ENCODE assay signal across 20 cellular contexts in the genomic region with DNA sequence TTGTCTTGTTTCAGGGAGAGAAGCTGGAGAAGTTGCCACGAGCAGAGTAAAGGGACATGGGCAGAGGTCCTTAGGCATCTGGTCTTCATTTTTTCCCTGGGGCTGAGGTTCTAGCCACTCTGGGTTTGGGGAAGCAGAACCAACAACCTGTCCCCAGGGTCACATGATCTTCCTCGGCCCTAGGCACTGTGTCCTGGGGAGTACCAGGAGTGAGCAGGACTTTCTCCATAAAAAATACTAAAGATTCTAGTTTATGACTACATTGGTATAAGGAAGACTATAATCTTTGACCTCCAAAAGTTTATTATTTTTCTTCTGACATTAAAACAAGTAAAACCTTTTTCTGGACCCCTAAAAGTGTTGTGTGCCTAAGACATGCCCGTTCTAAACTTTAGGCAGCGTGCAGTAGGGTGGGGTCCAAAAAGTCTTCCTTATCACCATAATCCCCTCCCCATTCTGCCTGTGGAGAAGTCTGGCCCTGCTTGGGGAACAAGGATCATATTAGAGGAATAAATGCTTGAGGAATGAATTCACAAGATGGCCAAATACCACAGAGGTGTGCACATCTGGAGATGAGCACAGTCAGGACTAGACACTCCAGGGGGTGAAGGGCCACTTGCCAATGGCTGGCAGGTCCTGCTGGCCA. TPM values are rescaled to one million over a fixed set of nuclear protein-coding genes. Genes with fewer than 3 reads are reported as not detected.
A peak's percentile ranks its signal among the peaks of the same experiment; 100 is the strongest.
DNase-seq lines count a peak whose midpoint lies in the region; ATAC-seq and TF ChIP-seq lines count a peak whose summit lies in the region.
"Had no signal": no experiment of that assay in that cellular context is flagged by ENCODE, and none has a peak within 500 bp of the region (broad histone marks: within the 10 kb centered on the region; RNA-seq: fewer than 3 reads in every experiment).

No MANE protein-coding gene starts in this region.

- H3K27ac ChIP-seq in DOHH2 (ENCODE audit: low read depth, low read length) (peak overlapping the region; percentile 80), PC-3 (ENCODE audit: low read length) (no peak overlapping the region), mammary epithelial cell (ENCODE audit: insufficient read depth, low read depth, low read length) (no peak overlapping the region), mesenchymal stem cell (ENCODE audit: low read length, poor library complexity, severe bottlenecking) (peak overlapping the region; percentile 69)
- H3K27ac ChIP-seq: adrenal gland, left lung, tibial nerve had no signal

- H2BK12ac ChIP-seq in mesenchymal stem cell (ENCODE audit: low read length in 2 of 2): no peak overlapping the region

- intact Hi-C loops in PC-3 (cut with micrococcal nuclease): no loop called here
- intact Hi-C loops in mammary epithelial cell (cut with micrococcal nuclease): no loop called here

- H4K91ac ChIP-seq in mesenchymal stem cell (ENCODE audit: low read length): no peak overlapping the region

- ATAC-seq in PC-3: no peak; the same call in 1 of the 2 replicates
- ATAC-seq in GM21723 (IDR thresholded peaks at IDR 0.05; ENCODE audit: unreplicated experiment): no peak
- ATAC-seq: activated CD8-positive, alpha-beta T cell treated with anti-CD3 and anti-CD28 coated beads for 36 hours; CD8-positive, alpha-beta T cell; left lung had no signal

- H2AFZ ChIP-seq in PC-3 (ENCODE audit: low read length) (no peak overlapping the region), mammary epithelial cell (ENCODE audit: low read depth, low read length) (peak overlapping the region; percentile 84), mesenchymal stem cell (ENCODE audit: low read depth, low read length) (no peak overlapping the region)

- TF ChIP-seq CTCF in DOHH2 (IDR thresholded peaks at IDR 0.05; ENCODE audit: low read depth, low read length, poor library complexity, severe bottlenecking) (no peak), PC-3 (conservative IDR thresholded peaks at IDR 0.05; ENCODE audit: low read depth, low read length) (no peak), mammary epithelial cell (conservative IDR thresholded peaks at IDR 0.05 in 1 of 2, IDR thresholded peaks at IDR 0.05 in 1 of 2; ENCODE audit: extremely low read depth in 1 of 2, insufficient read depth in 1 of 2, low read depth in 1 of 2, low read length in 2 of 2) (no peak)

- no peak overlapping the region for H2BK15ac ChIP-seq in mesenchymal stem cell (ENCODE audit: low read depth, poor library complexity, severe bottlenecking)

- H3K79me2 ChIP-seq in DOHH2 (ENCODE audit: control insufficient read depth, low read length) (no peaks in the 10 kb centered on the region), PC-3 (ENCODE audit: low read length) (no peaks in the 10 kb centered on the region), mammary epithelial cell (ENCODE audit: insufficient read depth, low read length) (no peaks in the 10 kb centered on the region)

- POLR2A ChIA-PET in PC-3 (lab: Charles Lee; ENCODE audit: unreplicated experiment): no interaction called here

- peaks cover 45% of the 10 kb centered on the region for H3K4me1 ChIP-seq in DOHH2 (ENCODE audit: control insufficient read depth, low read length)
- H3K4me1 ChIP-seq in PC-3 (ENCODE audit: insufficient read depth, low read length): peaks cover 6% of the 10 kb centered on the region; the same call in 1 of the 2 replicates
- peaks cover 15% of the 10 kb centered on the region for H3K4me1 ChIP-seq in mammary epithelial cell (ENCODE audit: insufficient read depth, low read length)
- peaks cover 7% of the 10 kb centered on the region for H3K4me1 ChIP-seq in mesenchymal stem cell (ENCODE audit: control insufficient read depth, insufficient read depth, low read depth, low read length)
- H3K4me1 ChIP-seq: adrenal gland, HAP-1, left lung had no signal

- H2AK5ac ChIP-seq in mesenchymal stem cell (ENCODE audit: low read length, severe bottlenecking): peak overlapping the region; percentile 40

- H4K8ac ChIP-seq in mesenchymal stem cell (ENCODE audit: low read length): no peak overlapping the region

- H3K9me3 ChIP-seq in DOHH2 (ENCODE audit: control insufficient read depth, insufficient read depth, low read length): no peaks in the 10 kb centered on the region
- no peaks in the 10 kb centered on the region for H3K9me3 ChIP-seq in PC-3 (ENCODE audit: low read length)
- H3K9me3 ChIP-seq in mammary epithelial cell (replicated peaks; ENCODE audit: insufficient read depth, low read length): no peaks in the 10 kb centered on the region
- H3K9me3 ChIP-seq in mesenchymal stem cell (ENCODE audit: control insufficient read depth, low read length): no peaks in the 10 kb centered on the region
- H3K9me3 ChIP-seq: adrenal gland, HAP-1, left lung, tibial nerve had no signal

- H3K4ac ChIP-seq in mesenchymal stem cell (ENCODE audit: low read depth in 1 of 2, low read length in 2 of 2): no peak overlapping the region

- H3K9ac ChIP-seq in PC-3 (ENCODE audit: low read length) (no peak overlapping the region), mammary epithelial cell (ENCODE audit: insufficient read depth, low read length) (no peak overlapping the region), mesenchymal stem cell (ENCODE audit: low read length) (no peak overlapping the region)

- H2BK120ac ChIP-seq in mesenchymal stem cell (ENCODE audit: low read depth, low read length): no peak overlapping the region

- H3K4me3 ChIP-seq in DOHH2 (ENCODE audit: low read length) (no peak overlapping the region), PC-3 (ENCODE audit: low read length) (no peak overlapping the region), mammary epithelial cell (replicated peaks in 1 of 3; ENCODE audit: insufficient read depth in 1 of 3, low read depth in 2 of 3, low read length in 3 of 3) (no peak overlapping the region), mesenchymal stem cell (ENCODE audit: insufficient read depth in 1 of 2, low read depth in 1 of 2, low read length in 2 of 2) (no peak overlapping the region)
- H3K4me3 ChIP-seq: adrenal gland, HAP-1, left lung, tibial nerve had no signal

- H3K9me2 ChIP-seq in DOHH2 (replicated peaks; ENCODE audit: control insufficient read depth, low read length) (no peaks in the 10 kb centered on the region), PC-3 (replicated peaks; ENCODE audit: low read length) (no peaks in the 10 kb centered on the region)

- H3F3A ChIP-seq in DOHH2 (ENCODE audit: control insufficient read depth, insufficient read depth) (no peaks in the 10 kb centered on the region), PC-3 (ENCODE audit: low read length, unreplicated experiment) (no peaks in the 10 kb centered on the region)

- CTCF ChIA-PET in PC-3 (lab: Charles Lee): no interaction called here
- CTCF ChIA-PET in mammary epithelial cell (lab: Charles Lee; ENCODE audit: low non-redundant PET): no interaction called here

- no peak overlapping the region; the same call in 1 of the 2 replicates for H3K4me2 ChIP-seq in DOHH2 (ENCODE audit: low read length)
- H3K4me2 ChIP-seq in PC-3 (ENCODE audit: low read length): no peak overlapping the region
- H3K4me2 ChIP-seq in mammary epithelial cell (ENCODE audit: insufficient read depth, low read depth, low read length): no peak overlapping the region
- no peak overlapping the region for H3K4me2 ChIP-seq in mesenchymal stem cell (ENCODE audit: low read length, poor library complexity, severe bottlenecking)

- H3K79me1 ChIP-seq in mesenchymal stem cell (replicated peaks; ENCODE audit: low read length, poor library complexity, severe bottlenecking): no peaks in the 10 kb centered on the region

- DNase-seq in PC-3: peak; percentile 11
- DNase-seq in mammary epithelial cell: no peak
- DNase-seq in mesenchymal stem cell: no peak
- no peak for DNase-seq in SK-N-DZ (ENCODE audit: low spot score)
- no peak for DNase-seq in NCI-H2196 treated with DMSO at 0.1 percent for 48 hours (lab: John Stamatoyannopoulos, UW; ENCODE audit: unreplicated experiment)
- no peak for DNase-seq in NCI-H187 treated with DMSO at 0.1 percent for 48 hours (lab: John Stamatoyannopoulos, UW)
- DNase-seq: activated B cell treated with CpG ODN at 0.5 μM for 24 hours; activated CD8-positive, alpha-beta T cell treated with anti-CD3 and anti-CD28 coated beads for 36 hours; CD8-positive, alpha-beta T cell; central memory CD4-positive, alpha-beta T cell; left lung; SIG-M5; small intestine; stimulated activated CD4-positive, alpha-beta T cell treated with anti-CD3 and anti-CD28 coated beads, Interleukin-4, amount 100 ng/mL, for 1 hour; T-helper 2 cell had no signal

- no peaks in the 10 kb centered on the region for H4K20me1 ChIP-seq in DOHH2 (ENCODE audit: control insufficient read depth, insufficient read depth, low read depth, low read length)
- no peaks in the 10 kb centered on the region for H4K20me1 ChIP-seq in PC-3 (ENCODE audit: low read length)
- no peaks in the 10 kb centered on the region for H4K20me1 ChIP-seq in mammary epithelial cell (ENCODE audit: insufficient read depth, low read length)

- H3K27me3 ChIP-seq in DOHH2 (ENCODE audit: control insufficient read depth, low read length) (no peaks in the 10 kb centered on the region), PC-3 (ENCODE audit: low read length) (no peaks in the 10 kb centered on the region), mammary epithelial cell (ENCODE audit: insufficient read depth, low read length) (no peaks in the 10 kb centered on the region), mesenchymal stem cell (ENCODE audit: control insufficient read depth in 1 of 2, insufficient read depth in 1 of 2, low read length in 2 of 2) (peaks cover 0 to 4% of the 10 kb centered on the region in 2 experiments)
- H3K27me3 ChIP-seq: adrenal gland, left lung, tibial nerve had no signal

- no peak overlapping the region for H2BK5ac ChIP-seq in mesenchymal stem cell (ENCODE audit: low read depth, low read length, poor library complexity, severe bottlenecking)

- H3K14ac ChIP-seq in mesenchymal stem cell (ENCODE audit: low read length in 2 of 2): no peak overlapping the region

- no peaks in the 10 kb centered on the region for H3K36me3 ChIP-seq in DOHH2 (ENCODE audit: control insufficient read depth, low read length)
- H3K36me3 ChIP-seq in PC-3 (ENCODE audit: low read depth, low read length): no peaks in the 10 kb centered on the region
- H3K36me3 ChIP-seq in mammary epithelial cell (ENCODE audit: insufficient read depth, low read length): no peaks in the 10 kb centered on the region
- no peaks in the 10 kb centered on the region for H3K36me3 ChIP-seq in mesenchymal stem cell (ENCODE audit: control insufficient read depth in 1 of 2, insufficient read depth in 2 of 2, low read depth in 1 of 2, low read length in 2 of 2)
- H3K36me3 ChIP-seq: adrenal gland, HAP-1, left lung, tibial nerve had no signal

- H3K18ac ChIP-seq in mesenchymal stem cell (ENCODE audit: low read depth in 1 of 2, low read length in 2 of 2): no peak overlapping the region

- no peak overlapping the region for H3K23ac ChIP-seq in mesenchymal stem cell (ENCODE audit: low read length in 2 of 2)

- in situ Hi-C loops in mammary epithelial cell (cut with MboI; ENCODE audit: low sequenced_read_pairs in 2 of 2): no loop called here

- dilution Hi-C loops in mammary epithelial cell (cut with HindIII; ENCODE audit: low sequenced_read_pairs): no loop called here

- BruUV-seq in PC-3 (replicated peaks; lab: Mats Ljungman, UMichigan) (no TSS peak), mammary epithelial cell (replicated peaks; lab: Mats Ljungman, UMichigan) (no TSS peak)

- WGBS in mammary epithelial cell (ENCODE audit: low coverage, missing lambda C conversion rate): 83% methylated on average over 4 of the region's 4 CpGs
- 87% methylated on average over 3 of the region's 4 CpGs for WGBS in mesenchymal stem cell

RNA-seq across cellular contexts. Expression of a gene that starts 19.3 kb away (rescaled TPM):
- total RNA-seq in PC-3 (2014; rRNA removed) (15.5 and 17.2 TPM in 2 replicates), mammary epithelial cell (100 to 1,000 TPM in 1 of 2 donors, 10 to 100 TPM in 1; 32.2 to 134 TPM)
- polyA plus RNA-seq in mammary epithelial cell: 29.5 TPM
- polyA minus RNA-seq in mammary epithelial cell: 58.6 TPM
- 0.33 TPM for polyA plus RNA-seq in mesenchymal stem cell (2013, experiment 1 of 2)
- polyA plus RNA-seq in mesenchymal stem cell (2013, experiment 2 of 2): 0.30 TPM
- polyA plus RNA-seq in SK-N-DZ (2014; cell fraction: cytosol; rRNA removed): 40.4 and 43.8 TPM in 2 replicates
- 32.5 and 37.6 TPM in 2 replicates for polyA plus RNA-seq in SK-N-DZ (2014; cell fraction: nucleus; rRNA removed)
- total RNA-seq: CD8-positive, alpha-beta T cell had no signal

Comparison
In these comparisons a context has a peak if more than half of its experiments do, and no peak if none do; other contexts are left out.
1. H3K27ac ChIP-seq: peak in DOHH2 (single experiment) and mesenchymal stem cell (single experiment); none in PC-3 (single experiment) and mammary epithelial cell (single experiment).